In the genomic region with DNA sequence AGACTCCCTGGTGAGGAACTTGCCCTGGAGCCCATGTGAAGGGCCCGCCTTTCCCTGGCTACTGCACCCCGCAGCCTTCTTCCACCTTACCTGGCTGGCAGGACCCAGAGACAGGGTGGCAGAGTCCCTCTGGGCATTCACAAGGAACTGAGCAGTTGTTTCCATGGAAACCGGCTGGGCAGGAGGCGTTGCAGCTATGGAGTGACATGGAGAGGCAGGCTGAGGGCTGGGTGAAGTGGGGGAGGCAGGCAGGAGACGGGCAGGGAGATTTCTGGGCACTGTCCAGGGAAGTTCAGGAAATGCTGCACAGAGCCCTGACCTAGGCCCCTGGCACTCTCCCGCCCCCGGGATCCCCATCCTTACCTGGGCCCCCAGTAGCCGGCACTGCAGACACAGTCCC, we compare ENCODE assay signal across 14 cellular contexts. TPM values are rescaled to one million over a fixed set of nuclear protein-coding genes. Genes with fewer than 3 reads are reported as not detected.
DNase-seq lines count a peak whose midpoint lies in the region; ATAC-seq, FAIRE-seq and TF ChIP-seq lines count a peak whose summit lies in the region.
"Had no signal": no experiment of that assay in that cellular context is flagged by ENCODE, and none has a peak within 500 bp of the region (broad histone marks: within the 10 kb centered on the region; RNA-seq: fewer than 3 reads in every experiment).

No MANE protein-coding gene starts in this region.

- ATAC-seq in pancreas, result peak in 3 of 4 donors; percentile 7 to 42 (median 7)
- no peak for ATAC-seq in GM19035 (IDR thresholded peaks at IDR 0.05; ENCODE audit: unreplicated experiment)
- ATAC-seq: activated CD8-positive, alpha-beta memory T cell treated with anti-CD3 and anti-CD28 coated beads, Interleukin-2, amount 10 ng/mL, durations not matched to agents 7 days and 5 days had no signal

- peaks cover 6 to 14% (median 8%) of the 10 kb centered on the region in 3 donors for H3K4me1 ChIP-seq in pancreas

- FAIRE-seq in pancreas (lab: Jason Lieb, UNC), result no peak

- H3K9me3 ChIP-seq in pancreas, result no peaks in the 10 kb centered on the region
- H3K9me3 ChIP-seq in MG63, result no peaks in the 10 kb centered on the region
- H3K9me3 ChIP-seq: sigmoid colon, transverse colon had no signal

- no peaks in the 10 kb centered on the region for H3K36me3 ChIP-seq in pancreas
- no peaks in the 10 kb centered on the region for H3K36me3 ChIP-seq in MG63
- H3K36me3 ChIP-seq: transverse colon had no signal

- DNase-seq in NCI-H2171 (lab: John Stamatoyannopoulos, UW) (peak; percentile 21), NCI-H2171 treated with DMSO at 0.1 percent for 48 hours (lab: John Stamatoyannopoulos, UW) (no peak), M059J (ENCODE audit: low read depth) (peak; percentile 46), ecto neural progenitor cell (ENCODE audit: low spot score) (peak; percentile 58), pancreas (peak in 3 of 6 donors; percentile 40 to 49 (median 47)), GM19240 (ENCODE audit: insufficient read length, low spot score) (no peak), MG63 (no peak)
- DNase-seq: activated CD4-positive, CD25-positive, alpha-beta regulatory T cell; activated CD8-positive, alpha-beta memory T cell treated with anti-CD3 and anti-CD28 coated beads, Interleukin-2, amount 10 ng/mL, durations not matched to agents 7 days and 5 days; sigmoid colon; stimulated activated CD4-positive, alpha-beta T cell treated with anti-CD3 and anti-CD28 coated beads, Interleukin-4, amount 100 ng/mL, for 24 hours; transverse colon had no signal

- 50 to 51% methylated on average over 8 of the region's 8 CpGs for WGBS in pancreas, 2 donors

- no peak overlapping the region for H3K27ac ChIP-seq in pancreas
- H3K27ac ChIP-seq: sigmoid colon, transverse colon had no signal

- no peak for TF ChIP-seq CTCF in pancreas (IDR thresholded peaks at IDR 0.05)

- intact Hi-C loops in pancreas (cut with DNase I), result loop anchor here in 1 of 3 donors (5.0 kb wide), 1 partner anchor 67 kb away; no protein-coding TSS in a partner anchor

- H3K27me3 ChIP-seq in pancreas, result no peaks in the 10 kb centered on the region
- H3K27me3 ChIP-seq in MG63, result no peaks in the 10 kb centered on the region
- H3K27me3 ChIP-seq: transverse colon had no signal

- H3K4me3 ChIP-seq in pancreas, result no peak overlapping the region
- H3K4me3 ChIP-seq in MG63, result no peak overlapping the region
- H3K4me3 ChIP-seq: sigmoid colon, transverse colon had no signal

RNA-seq across cellular contexts. Expression of gene SCARF1, which starts 6.0 kb away (rescaled TPM):
- total RNA-seq in M059J (2014; rRNA removed; shearing (Covaris generic)), result 0.47 TPM in 1 of 2 replicates, not detected in the other
- total RNA-seq in pancreas, result 1 to 10 TPM; 2.0 to 5.0 (median 3.1) TPM
- polyA plus RNA-seq in pancreas, result 1 to 10 TPM; 8.1 to 8.6 TPM
- not detected in 2 replicates for total RNA-seq in MG63 (2014; rRNA removed; shearing (Covaris generic); ENCODE audit: low replicate concordance)
- total RNA-seq: NCI-H460 had no signal

RNA-seq across cellular contexts. Expression of gene RILP, which starts 10.1 kb away (rescaled TPM):
- 1.7 and 3.1 TPM in 2 replicates for total RNA-seq in M059J (2014; rRNA removed; shearing (Covaris generic))
- 1 to 10 TPM; 6.6 to 9.0 (median 7.8) TPM for total RNA-seq in pancreas
- polyA plus RNA-seq in pancreas, result 10 to 100 TPM; 13.7 to 14.4 TPM
- total RNA-seq in MG63 (2014; rRNA removed; shearing (Covaris generic); ENCODE audit: low replicate concordance), result 4.6 TPM in 1 of 2 replicates, not detected in the other

RNA-seq across cellular contexts. Expression of gene SLC43A2, which starts 10.9 kb away (rescaled TPM):
- 2.4 and 3.7 TPM in 2 replicates for total RNA-seq in M059J (2014; rRNA removed; shearing (Covaris generic))
- total RNA-seq in pancreas, result 10 to 100 TPM in 3 of 6 donors, 1 to 10 TPM in 3; 2.6 to 14.5 (median 7.3) TPM
- polyA plus RNA-seq in pancreas, result 10 to 100 TPM in 1 of 2 donors, 1 to 10 TPM in 1; 9.7 to 10.1 TPM
- 3.9 and 8.3 TPM in 2 replicates for total RNA-seq in MG63 (2014; rRNA removed; shearing (Covaris generic); ENCODE audit: low replicate concordance)

RNA-seq across cellular contexts. Expression of gene PRPF8, which starts 45.1 kb away (rescaled TPM):
- 52.3 and 92.8 TPM in 2 replicates for total RNA-seq in M059J (2014; rRNA removed; shearing (Covaris generic))
- total RNA-seq in pancreas, result 100 to 1,000 TPM in 3 of 6 donors, 10 to 100 TPM in 3; 88.8 to 129 (median 100.0) TPM
- polyA plus RNA-seq in pancreas, result 10 to 100 TPM; 78.9 to 93.1 TPM
- 80.5 and 100 TPM in 2 replicates for total RNA-seq in MG63 (2014; rRNA removed; shearing (Covaris generic); ENCODE audit: low replicate concordance)

Comparison
In these comparisons a context has a peak if more than half of its experiments do, and no peak if none do; other contexts are left out.
1. DNase-seq: peak in NCI-H2171 (single experiment), M059J (single experiment) and ecto neural progenitor cell (single experiment); none in NCI-H2171 treated with DMSO at 0.1 percent for 48 hours (single experiment), GM19240 (single experiment) and MG63 (single experiment).